In the genomic region with DNA sequence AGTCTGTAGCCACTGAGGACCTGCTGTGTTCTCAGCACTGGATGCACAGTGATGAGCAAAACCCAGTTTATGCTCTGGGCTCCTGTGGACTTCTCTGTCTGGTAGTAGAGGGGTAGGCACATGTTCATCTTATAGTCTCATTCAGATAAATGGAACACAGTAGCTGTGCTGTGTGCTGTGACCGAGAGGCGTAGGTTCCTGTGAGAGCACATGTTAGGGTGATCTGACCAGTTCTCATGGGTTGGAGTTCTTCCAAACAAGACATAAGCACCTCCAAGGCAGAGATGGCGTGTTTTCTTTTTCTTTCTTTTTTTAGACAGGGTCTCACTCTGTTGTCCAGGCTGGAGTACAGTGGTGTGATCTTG, we compare ENCODE assay signal across 16 cellular contexts.
A peak's percentile ranks its signal among the peaks of the same experiment; 100 is the strongest.
DNase-seq lines count a peak whose midpoint lies in the region; ATAC-seq, FAIRE-seq and TF ChIP-seq lines count a peak whose summit lies in the region.
"Had no signal": no experiment of that assay in that cellular context is flagged by ENCODE, and none has a peak within 500 bp of the region (broad histone marks: within the 10 kb centered on the region; RNA-seq: fewer than 3 reads in every experiment).

No MANE protein-coding gene starts in this region.

- H3K27ac ChIP-seq in adrenal gland (peak overlapping the region in 3 of 5 donors; percentile 58 to 64 (median 60)), pancreas (peak overlapping the region; percentile 80 to 92 (median 86)), upper lobe of left lung (peak overlapping the region in 3 of 4 donors; percentile 21 to 59 (median 47))

- H3K9me3 ChIP-seq in adrenal gland (replicated peaks in 1 of 3) (no peaks in the 10 kb centered on the region), pancreas (no peaks in the 10 kb centered on the region), upper lobe of left lung (no peaks in the 10 kb centered on the region)
- H3K9me3 ChIP-seq: breast epithelium had no signal

- TF ChIP-seq POLR2A in adrenal gland (IDR thresholded peaks at IDR 0.05), result no peak
- TF ChIP-seq POLR2A in upper lobe of left lung (IDR thresholded peaks at IDR 0.05), result no peak

- TF ChIP-seq CTCF in adrenal gland (IDR thresholded peaks at IDR 0.05) (no peak), pancreas (IDR thresholded peaks at IDR 0.05) (no peak), upper lobe of left lung (IDR thresholded peaks at IDR 0.05) (no peak)

- no peak for FAIRE-seq in pancreas (lab: Jason Lieb, UNC)
- FAIRE-seq: GM18507 had no signal

- H3K27me3 ChIP-seq in adrenal gland (no peaks in the 10 kb centered on the region), pancreas (no peaks in the 10 kb centered on the region), upper lobe of left lung (no peaks in the 10 kb centered on the region)
- H3K27me3 ChIP-seq: breast epithelium had no signal

- H3K36me3 ChIP-seq in adrenal gland (replicated peaks in 1 of 2) (no peaks in the 10 kb centered on the region), pancreas (no peaks in the 10 kb centered on the region), upper lobe of left lung (no peaks in the 10 kb centered on the region)
- H3K36me3 ChIP-seq: breast epithelium had no signal

- H3K4me1 ChIP-seq in adrenal gland (replicated peaks in 1 of 2) (peaks cover 13 to 18% of the 10 kb centered on the region in 2 donors), pancreas (peaks cover 28 to 47% (median 42%) of the 10 kb centered on the region in 3 donors), upper lobe of left lung (peaks cover 2 to 19% (median 10%) of the 10 kb centered on the region in 4 donors)
- H3K4me1 ChIP-seq: breast epithelium had no signal

- 93 to 96% (median 94%) methylated on average over 3 of the region's 3 CpGs for WGBS in adrenal gland, 4 donors
- WGBS in pancreas, 2 donors, result 53 to 68% methylated on average over 3 of the region's 3 CpGs
- WGBS in upper lobe of left lung, 2 donors, result 70 to 82% methylated on average over 3 of the region's 3 CpGs

- DNase-seq in adrenal gland (no peak), iris pigment epithelial cell (ENCODE audit: low read depth) (peak; percentile 27), pancreas (no peak), upper lobe of left lung (no peak), retina (no peak), Kasumi-1 (lab: John Stamatoyannopoulos, UW) (no peak), NCI-H2081 (lab: John Stamatoyannopoulos, UW) (no peak)
- DNase-seq: activated CD4-positive, alpha-beta T cell treated with anti-CD3 and anti-CD28 coated beads, Interleukin-2, amount 10 ng/mL, durations not matched to agents 7 days and 5 days; C1 segment of cervical spinal cord; DND-41; NCI-H1048; NCI-H2107; NCI-H69; PC-3 had no signal

- intact Hi-C loops in adrenal gland (cut with DNase I), result no loop called here
- intact Hi-C loops in pancreas (cut with DNase I), result no loop called here

- no peak for TF ChIP-seq EP300 in upper lobe of left lung (IDR thresholded peaks at IDR 0.05)

- ATAC-seq in pancreas, result peak; percentile 4 to 25 (median 17)
- peak in 1 of 2 donors; percentile 25 for ATAC-seq in upper lobe of left lung (ENCODE audit: low FRiP score in 2 of 2)
- ATAC-seq: PC-3 had no signal

- no peak overlapping the region for H3K4me3 ChIP-seq in adrenal gland
- H3K4me3 ChIP-seq in pancreas, result no peak overlapping the region
- no peak overlapping the region for H3K4me3 ChIP-seq in upper lobe of left lung
- H3K4me3 ChIP-seq: breast epithelium had no signal
